ENCODE assay signal across 6 cellular contexts in genomic region chr20:54454982-54455381, GRCh38. TPM values are rescaled to one million over a fixed set of nuclear protein-coding genes. Genes with fewer than 3 reads are reported as not detected.
"Had no signal": no experiment of that assay in that cellular context is flagged by ENCODE, and none has a peak within 500 bp of the region (broad histone marks: within the 10 kb centered on the region; RNA-seq: fewer than 3 reads in every experiment).

No MANE protein-coding gene starts in this region.

- DNase-seq: IMR-90, KBM-7, KG1 had no signal

RNA-seq across cellular contexts. Expression of gene DOK5, which starts 20.4 kb away (rescaled TPM):
- total RNA-seq: HepG2, HT-29, K562 had no signal
